9 cellular contexts compared by ENCODE assay signal in genomic region chr7:100476108-100476780, GRCh38. TPM values are rescaled to one million over a fixed set of nuclear protein-coding genes. Genes with fewer than 3 reads are reported as not detected.
DNase-seq lines count a peak whose midpoint lies in the region; ATAC-seq and TF ChIP-seq lines count a peak whose summit lies in the region.
"Had no signal": no experiment of that assay in that cellular context is flagged by ENCODE, and none has a peak within 500 bp of the region (broad histone marks: within the 10 kb centered on the region; RNA-seq: fewer than 3 reads in every experiment).

No MANE protein-coding gene starts in this region.

- H3K4me3 ChIP-seq in SK-N-MC (peak overlapping the region; percentile 97), esophagus muscularis mucosa (peak overlapping the region; percentile 79 to 100 (median 91)), sigmoid colon (peak overlapping the region; percentile 64 to 100 (median 90))

- intact Hi-C loops in esophagus muscularis mucosa (cut with DNase I): loop anchor here (10.0 kb wide), 1 partner anchor 219 kb away; the partner anchor contains the start of gene GIGYF1
- intact Hi-C loops in sigmoid colon (cut with DNase I): loop anchor here (10.0 kb wide), 1 partner anchor 389 kb away; the partner anchor contains the start of gene TRIP6

- H3K4me1 ChIP-seq in esophagus muscularis mucosa (peaks cover 72 to 77% (median 74%) of the 10 kb centered on the region in 4 donors), sigmoid colon (peaks cover 0 to 71% (median 69%) of the 10 kb centered on the region in 4 donors), foreskin keratinocyte (peaks cover 11% of the 10 kb centered on the region)

- H3K27ac ChIP-seq in SK-N-MC: peak overlapping the region; percentile 44
- H3K27ac ChIP-seq in esophagus muscularis mucosa (replicated peaks in 1 of 4): peak overlapping the region; percentile 67 to 97 (median 92)
- H3K27ac ChIP-seq in sigmoid colon: peak overlapping the region; percentile 43 to 96 (median 94)
- no peak overlapping the region for H3K27ac ChIP-seq in foreskin keratinocyte

- H3K27me3 ChIP-seq in esophagus muscularis mucosa (no peaks in the 10 kb centered on the region), sigmoid colon (no peaks in the 10 kb centered on the region), foreskin keratinocyte (no peaks in the 10 kb centered on the region)

- H3K9ac ChIP-seq in SK-N-MC (ENCODE audit: insufficient read length): peak overlapping the region; percentile 28

- TF ChIP-seq POLR2A in esophagus muscularis mucosa (IDR thresholded peaks at IDR 0.05; ENCODE audit: low read depth) (no peak), sigmoid colon (IDR thresholded peaks at IDR 0.05) (no peak)

- ATAC-seq in HG03354 (IDR thresholded peaks at IDR 0.05; ENCODE audit: poor library complexity, severe bottlenecking, unreplicated experiment): no peak
- no peak for ATAC-seq in foreskin keratinocyte
- ATAC-seq in HG02588 (IDR thresholded peaks at IDR 0.05; ENCODE audit: unreplicated experiment): no peak

- no peak for TF ChIP-seq EP300 in esophagus muscularis mucosa (IDR thresholded peaks at IDR 0.05)
- TF ChIP-seq EP300 in sigmoid colon (IDR thresholded peaks at IDR 0.05): no peak

- peak; percentile 5 for DNase-seq in GM03348 (ENCODE audit: low spot score)
- no peak for DNase-seq in SK-N-MC (ENCODE audit: low read depth, low spot score)
- DNase-seq in esophagus muscularis mucosa (ENCODE audit: extremely low spot score): no peak
- DNase-seq in sigmoid colon: no peak
- DNase-seq in NCI-H2107 treated with DMSO at 0.1 percent for 48 hours (lab: John Stamatoyannopoulos, UW; ENCODE audit: unreplicated experiment): no peak
- no peak for DNase-seq in foreskin keratinocyte
- DNase-seq: NCI-H1694 had no signal

- TF ChIP-seq CTCF in esophagus muscularis mucosa (IDR thresholded peaks at IDR 0.05) (no peak), sigmoid colon (IDR thresholded peaks at IDR 0.05) (no peak), foreskin keratinocyte (conservative IDR thresholded peaks at IDR 0.05) (no peak)

- H3K36me3 ChIP-seq in SK-N-MC (ENCODE audit: insufficient read depth, low read length): peaks cover 7% of the 10 kb centered on the region; the same call in 1 of the 2 replicates
- H3K36me3 ChIP-seq in esophagus muscularis mucosa: peaks cover 5 to 44% (median 25%) of the 10 kb centered on the region in 4 donors
- H3K36me3 ChIP-seq in sigmoid colon: peaks cover 6 to 37% (median 22%) of the 10 kb centered on the region in 4 donors

- H3K9me3 ChIP-seq in SK-N-MC (ENCODE audit: low read depth, low read length) (no peaks in the 10 kb centered on the region), esophagus muscularis mucosa (no peaks in the 10 kb centered on the region), sigmoid colon (no peaks in the 10 kb centered on the region)

- WGBS in esophagus muscularis mucosa: 13% methylated on average over 6 of the region's 6 CpGs
- WGBS in sigmoid colon, 2 donors: 25 to 56% methylated on average over 6 of the region's 6 CpGs

RNA-seq across cellular contexts. Expression of gene TSC22D4, which starts 2.8 kb away (rescaled TPM):
- total RNA-seq in esophagus muscularis mucosa (10 to 100 TPM; 26.2 to 51.4 (median 33.1) TPM), sigmoid colon (10 to 100 TPM; 24.4 to 31.6 (median 28.5) TPM), foreskin keratinocyte (37.8 and 44.4 TPM in 2 replicates)
- polyA plus RNA-seq in sigmoid colon (10 to 100 TPM; 46.8 to 53.5 (median 51.1) TPM), foreskin keratinocyte (42.9 and 52.7 TPM in 2 replicates)

RNA-seq across cellular contexts. Expression of gene NYAP1, which starts 7.5 kb away (rescaled TPM):
- total RNA-seq in esophagus muscularis mucosa: 1 to 10 TPM; 1.7 to 3.2 (median 1.9) TPM
- 1 to 10 TPM; 1.1 to 1.5 (median 1.4) TPM for total RNA-seq in sigmoid colon
- polyA plus RNA-seq in sigmoid colon: 1 to 10 TPM in 1 of 3 donors, under 1 TPM in 1, not detected in 1; 0.23 to 1.6 TPM
- total RNA-seq in foreskin keratinocyte: 1.9 and 2.4 TPM in 2 replicates
- 1.3 and 1.4 TPM in 2 replicates for polyA plus RNA-seq in foreskin keratinocyte

RNA-seq across cellular contexts. Expression of gene SPACDR, which starts 12.2 kb away (rescaled TPM):
- total RNA-seq in esophagus muscularis mucosa (under 1 TPM in 1 of 4 donors, not detected in 3; 0.78 TPM), sigmoid colon (under 1 TPM in 1 of 4 donors, not detected in 3; 0.95 TPM), foreskin keratinocyte (0.28 and 0.54 TPM in 2 replicates)
- polyA plus RNA-seq in sigmoid colon (under 1 TPM in 1 of 3 donors, not detected in 2; 0.63 TPM), foreskin keratinocyte (0.77 and 1.1 TPM in 2 replicates)

RNA-seq across cellular contexts. Expression of gene PPP1R35, which starts 39.9 kb away (rescaled TPM):
- total RNA-seq in esophagus muscularis mucosa (10 to 100 TPM; 24.5 to 35.1 (median 27.0) TPM), sigmoid colon (10 to 100 TPM; 17.4 to 42.6 (median 35.2) TPM), foreskin keratinocyte (28.4 and 32.3 TPM in 2 replicates)
- polyA plus RNA-seq in sigmoid colon (10 to 100 TPM; 28.2 to 45.5 (median 31.4) TPM), foreskin keratinocyte (45.8 and 52.1 TPM in 2 replicates)

RNA-seq across cellular contexts. Expression of gene MEPCE, which starts 46.6 kb away (rescaled TPM):
- total RNA-seq in esophagus muscularis mucosa (10 to 100 TPM; 21.2 to 44.9 (median 40.6) TPM), sigmoid colon (10 to 100 TPM; 20.0 to 29.7 (median 25.5) TPM), foreskin keratinocyte (27.6 and 34.1 TPM in 2 replicates)
- polyA plus RNA-seq in sigmoid colon (10 to 100 TPM; 18.0 to 32.1 (median 19.7) TPM), foreskin keratinocyte (28.2 and 33.5 TPM in 2 replicates)
